In the genomic region with DNA sequence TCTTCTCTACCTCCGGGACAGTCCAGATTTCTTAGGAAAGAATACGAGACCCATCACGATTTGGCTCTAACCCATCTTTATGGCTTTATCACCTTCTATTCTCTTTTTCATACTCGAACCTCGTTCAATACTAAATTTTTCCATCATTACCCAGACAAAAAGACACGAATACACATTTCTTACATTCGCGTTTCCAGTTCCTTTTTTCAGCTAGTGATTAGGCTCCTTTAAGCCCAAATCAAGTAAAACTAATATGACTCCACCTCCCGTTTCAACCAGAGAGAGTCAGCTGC, we compare ENCODE assay signal across 8 cellular contexts. TPM values are rescaled to one million over a fixed set of nuclear protein-coding genes. Genes with fewer than 3 reads are reported as not detected.
DNase-seq lines count a peak whose midpoint lies in the region; ATAC-seq and TF ChIP-seq lines count a peak whose summit lies in the region.

No MANE protein-coding gene starts in this region.

- CTCF ChIA-PET in WTC11 (lab: Charles Lee) = interaction anchor here (0.6 to 1.3 kb wide), 3 partner anchors 28 to 78 kb away, joined by 4 to 7 read pairs (median 5); a partner anchor contains a TSS

- no peak for DNase-seq in GM13977 (ENCODE audit: low spot score)
- DNase-seq in WTC11 (ENCODE audit: low spot score) = no peak
- DNase-seq in NCI-H510A treated with DMSO at 0.1 percent for 48 hours (lab: John Stamatoyannopoulos, UW) = no peak
- no peak for DNase-seq in OCI-M1 (lab: John Stamatoyannopoulos, UW)

- no peaks in the 10 kb centered on the region for H3K9me3 Mint-ChIP-seq in WTC11

- no peaks in the 10 kb centered on the region for H3K27me3 ChIP-seq in gastroesophageal sphincter
- no peaks in the 10 kb centered on the region for H3K27me3 ChIP-seq in skeletal muscle tissue (ENCODE audit: control insufficient read depth in 3 of 3, insufficient read depth in 3 of 3, low read length in 3 of 3)

- 0 to 1% methylated on average over 3 to 8 of the region's 9 CpGs for WGBS in gastroesophageal sphincter (ENCODE audit: low coverage in 1 of 2), 2 donors

- peak overlapping the region; percentile 96 for H3K27ac Mint-ChIP-seq in WTC11

- H3K4me3 ChIP-seq in gastroesophageal sphincter (peak overlapping the region; percentile 69 to 72), skeletal muscle tissue (ENCODE audit: low read length in 3 of 3) (peak overlapping the region; percentile 98 to 99 (median 99))

- peak overlapping the region; percentile 86 for H3K4me3 Mint-ChIP-seq in WTC11

- H3K27me3 Mint-ChIP-seq in WTC11 (ENCODE audit: low read depth) = no peaks in the 10 kb centered on the region

- no peak for TF ChIP-seq EP300 in gastroesophageal sphincter (IDR thresholded peaks at IDR 0.05)

- peak; percentile 25 for TF ChIP-seq CTCF in GM13977 (IDR thresholded peaks at IDR 0.05; ENCODE audit: extremely low read depth, insufficient read depth, missing control alignments)
- TF ChIP-seq CTCF in WTC11 (IDR thresholded peaks at IDR 0.05) = no peak
- TF ChIP-seq CTCF in gastroesophageal sphincter (IDR thresholded peaks at IDR 0.05) = no peak

- H3K9me3 ChIP-seq in gastroesophageal sphincter (no peaks in the 10 kb centered on the region), skeletal muscle tissue (ENCODE audit: control insufficient read depth in 3 of 3, low read length in 3 of 3) (no peaks in the 10 kb centered on the region)

- peaks cover 24% of the 10 kb centered on the region for H3K36me3 Mint-ChIP-seq in WTC11

- H3K36me3 ChIP-seq in gastroesophageal sphincter (peaks cover 0 to 31% of the 10 kb centered on the region in 2 donors), skeletal muscle tissue (ENCODE audit: control insufficient read depth in 3 of 3, insufficient read depth in 3 of 3, low read length in 3 of 3) (peaks cover 6 to 17% (median 9%) of the 10 kb centered on the region in 3 donors)

- H3K9ac ChIP-seq in skeletal muscle tissue (ENCODE audit: low read depth in 1 of 3, low read length in 3 of 3) = peak overlapping the region; percentile 86 to 96 (median 93)

- POLR2A ChIA-PET in WTC11 (lab: Charles Lee) = interaction anchor here (0.6 to 2.5 kb wide), 11 partner anchors 7 to 185 kb away, joined by 3 to 44 read pairs (median 5); a partner anchor contains a TSS

- no peak for TF ChIP-seq POLR2A in gastroesophageal sphincter (IDR thresholded peaks at IDR 0.05)

- H3K4me1 ChIP-seq in gastroesophageal sphincter (peaks cover 0 to 24% (median 3%) of the 10 kb centered on the region in 3 donors), skeletal muscle tissue (ENCODE audit: control insufficient read depth in 3 of 3, insufficient read depth in 3 of 3, low read length in 3 of 3) (peaks cover 7 to 16% (median 15%) of the 10 kb centered on the region in 3 donors)

- H3K4me1 Mint-ChIP-seq in WTC11 = peaks cover 12% of the 10 kb centered on the region; the same call in 1 of the 2 replicates

- H3K27ac ChIP-seq in gastroesophageal sphincter (peak overlapping the region; percentile 39 to 89 (median 84)), skeletal muscle tissue (ENCODE audit: low read depth, low read length) (peak overlapping the region; percentile 58)

- in situ Hi-C loops in GM13977 (cut with MboI; ENCODE audit: low pct_unique_long_range_greater_than_20kb, low sequenced_read_pairs, unreplicated experiment) = no loop called here

- ATAC-seq in WTC11 = no peak
- ATAC-seq in gastroesophageal sphincter = no peak
- ATAC-seq in HG03520 (IDR thresholded peaks at IDR 0.05; ENCODE audit: unreplicated experiment) = no peak
- ATAC-seq in HG03108 (IDR thresholded peaks at IDR 0.05; ENCODE audit: unreplicated experiment) = no peak

TF ChIP-seq in WTC11, 78 proteins besides CTCF, POLR2A, EP300 and RAD21 (continues in another document):
- TF ChIP-seq ZNF416 (CRISPR knock-in tag; IDR thresholded peaks at IDR 0.05) = no peak
- TF ChIP-seq FOXP1 (CRISPR knock-in tag; IDR thresholded peaks at IDR 0.05; ENCODE audit: borderline replicate concordance) = no peak
- TF ChIP-seq ZNF121 (CRISPR knock-in tag; IDR thresholded peaks at IDR 0.05) = no peak
- TF ChIP-seq, protein P1, sequence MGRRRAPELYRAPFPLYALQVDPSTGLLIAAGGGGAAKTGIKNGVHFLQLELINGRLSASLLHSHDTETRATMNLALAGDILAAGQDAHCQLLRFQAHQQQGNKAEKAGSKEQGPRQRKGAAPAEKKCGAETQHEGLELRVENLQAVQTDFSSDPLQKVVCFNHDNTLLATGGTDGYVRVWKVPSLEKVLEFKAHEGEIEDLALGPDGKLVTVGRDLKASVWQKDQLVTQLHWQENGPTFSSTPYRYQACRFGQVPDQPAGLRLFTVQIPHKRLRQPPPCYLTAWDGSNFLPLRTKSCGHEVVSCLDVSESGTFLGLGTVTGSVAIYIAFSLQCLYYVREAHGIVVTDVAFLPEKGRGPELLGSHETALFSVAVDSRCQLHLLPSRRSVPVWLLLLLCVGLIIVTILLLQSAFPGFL (CRISPR knock-in tag; IDR thresholded peaks at IDR 0.05; ENCODE audit: borderline replicate concordance) = no peak
- TF ChIP-seq ZNF219 (CRISPR knock-in tag; IDR thresholded peaks at IDR 0.05; ENCODE audit: borderline replicate concordance) = no peak
- TF ChIP-seq, protein P2, sequence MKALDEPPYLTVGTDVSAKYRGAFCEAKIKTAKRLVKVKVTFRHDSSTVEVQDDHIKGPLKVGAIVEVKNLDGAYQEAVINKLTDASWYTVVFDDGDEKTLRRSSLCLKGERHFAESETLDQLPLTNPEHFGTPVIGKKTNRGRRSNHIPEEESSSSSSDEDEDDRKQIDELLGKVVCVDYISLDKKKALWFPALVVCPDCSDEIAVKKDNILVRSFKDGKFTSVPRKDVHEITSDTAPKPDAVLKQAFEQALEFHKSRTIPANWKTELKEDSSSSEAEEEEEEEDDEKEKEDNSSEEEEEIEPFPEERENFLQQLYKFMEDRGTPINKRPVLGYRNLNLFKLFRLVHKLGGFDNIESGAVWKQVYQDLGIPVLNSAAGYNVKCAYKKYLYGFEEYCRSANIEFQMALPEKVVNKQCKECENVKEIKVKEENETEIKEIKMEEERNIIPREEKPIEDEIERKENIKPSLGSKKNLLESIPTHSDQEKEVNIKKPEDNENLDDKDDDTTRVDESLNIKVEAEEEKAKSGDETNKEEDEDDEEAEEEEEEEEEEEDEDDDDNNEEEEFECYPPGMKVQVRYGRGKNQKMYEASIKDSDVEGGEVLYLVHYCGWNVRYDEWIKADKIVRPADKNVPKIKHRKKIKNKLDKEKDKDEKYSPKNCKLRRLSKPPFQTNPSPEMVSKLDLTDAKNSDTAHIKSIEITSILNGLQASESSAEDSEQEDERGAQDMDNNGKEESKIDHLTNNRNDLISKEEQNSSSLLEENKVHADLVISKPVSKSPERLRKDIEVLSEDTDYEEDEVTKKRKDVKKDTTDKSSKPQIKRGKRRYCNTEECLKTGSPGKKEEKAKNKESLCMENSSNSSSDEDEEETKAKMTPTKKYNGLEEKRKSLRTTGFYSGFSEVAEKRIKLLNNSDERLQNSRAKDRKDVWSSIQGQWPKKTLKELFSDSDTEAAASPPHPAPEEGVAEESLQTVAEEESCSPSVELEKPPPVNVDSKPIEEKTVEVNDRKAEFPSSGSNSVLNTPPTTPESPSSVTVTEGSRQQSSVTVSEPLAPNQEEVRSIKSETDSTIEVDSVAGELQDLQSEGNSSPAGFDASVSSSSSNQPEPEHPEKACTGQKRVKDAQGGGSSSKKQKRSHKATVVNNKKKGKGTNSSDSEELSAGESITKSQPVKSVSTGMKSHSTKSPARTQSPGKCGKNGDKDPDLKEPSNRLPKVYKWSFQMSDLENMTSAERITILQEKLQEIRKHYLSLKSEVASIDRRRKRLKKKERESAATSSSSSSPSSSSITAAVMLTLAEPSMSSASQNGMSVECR (CRISPR knock-in tag; IDR thresholded peaks at IDR 0.05; ENCODE audit: borderline replicate concordance) = no peak
- no peak for TF ChIP-seq ESRRA (CRISPR knock-in tag; IDR thresholded peaks at IDR 0.05; ENCODE audit: borderline replicate concordance)
- TF ChIP-seq SOX15 (CRISPR knock-in tag; IDR thresholded peaks at IDR 0.05) = no peak
- TF ChIP-seq, protein P3, sequence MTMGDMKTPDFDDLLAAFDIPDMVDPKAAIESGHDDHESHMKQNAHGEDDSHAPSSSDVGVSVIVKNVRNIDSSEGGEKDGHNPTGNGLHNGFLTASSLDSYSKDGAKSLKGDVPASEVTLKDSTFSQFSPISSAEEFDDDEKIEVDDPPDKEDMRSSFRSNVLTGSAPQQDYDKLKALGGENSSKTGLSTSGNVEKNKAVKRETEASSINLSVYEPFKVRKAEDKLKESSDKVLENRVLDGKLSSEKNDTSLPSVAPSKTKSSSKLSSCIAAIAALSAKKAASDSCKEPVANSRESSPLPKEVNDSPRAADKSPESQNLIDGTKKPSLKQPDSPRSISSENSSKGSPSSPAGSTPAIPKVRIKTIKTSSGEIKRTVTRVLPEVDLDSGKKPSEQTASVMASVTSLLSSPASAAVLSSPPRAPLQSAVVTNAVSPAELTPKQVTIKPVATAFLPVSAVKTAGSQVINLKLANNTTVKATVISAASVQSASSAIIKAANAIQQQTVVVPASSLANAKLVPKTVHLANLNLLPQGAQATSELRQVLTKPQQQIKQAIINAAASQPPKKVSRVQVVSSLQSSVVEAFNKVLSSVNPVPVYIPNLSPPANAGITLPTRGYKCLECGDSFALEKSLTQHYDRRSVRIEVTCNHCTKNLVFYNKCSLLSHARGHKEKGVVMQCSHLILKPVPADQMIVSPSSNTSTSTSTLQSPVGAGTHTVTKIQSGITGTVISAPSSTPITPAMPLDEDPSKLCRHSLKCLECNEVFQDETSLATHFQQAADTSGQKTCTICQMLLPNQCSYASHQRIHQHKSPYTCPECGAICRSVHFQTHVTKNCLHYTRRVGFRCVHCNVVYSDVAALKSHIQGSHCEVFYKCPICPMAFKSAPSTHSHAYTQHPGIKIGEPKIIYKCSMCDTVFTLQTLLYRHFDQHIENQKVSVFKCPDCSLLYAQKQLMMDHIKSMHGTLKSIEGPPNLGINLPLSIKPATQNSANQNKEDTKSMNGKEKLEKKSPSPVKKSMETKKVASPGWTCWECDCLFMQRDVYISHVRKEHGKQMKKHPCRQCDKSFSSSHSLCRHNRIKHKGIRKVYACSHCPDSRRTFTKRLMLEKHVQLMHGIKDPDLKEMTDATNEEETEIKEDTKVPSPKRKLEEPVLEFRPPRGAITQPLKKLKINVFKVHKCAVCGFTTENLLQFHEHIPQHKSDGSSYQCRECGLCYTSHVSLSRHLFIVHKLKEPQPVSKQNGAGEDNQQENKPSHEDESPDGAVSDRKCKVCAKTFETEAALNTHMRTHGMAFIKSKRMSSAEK (CRISPR knock-in tag; IDR thresholded peaks at IDR 0.05; ENCODE audit: borderline replicate concordance) = no peak

RNA-seq across cellular contexts. Expression of a gene that starts 0.5 kb away (rescaled TPM):
- total RNA-seq in WTC11 (2021) = 8.2 to 9.6 TPM (median 9.0 TPM) in 3 replicates
- total RNA-seq in gastroesophageal sphincter = 10 to 100 TPM in 2 of 4 donors, 1 to 10 TPM in 2; 7.4 to 10.9 (median 9.8) TPM
- total RNA-seq in skeletal muscle tissue = 20.4 TPM

RNA-seq across cellular contexts. Expression of a gene that starts 7.5 kb away (rescaled TPM):
- total RNA-seq in WTC11 (2021) (36.0 to 38.3 TPM (median 37.5 TPM) in 3 replicates), gastroesophageal sphincter (10 to 100 TPM; 50.6 to 70.7 (median 68.7) TPM), skeletal muscle tissue (35.5 TPM)

RNA-seq across cellular contexts. Expression of a gene that starts 18.7 kb away (rescaled TPM):
- 6.3 to 7.8 TPM (median 7.3 TPM) in 3 replicates for total RNA-seq in WTC11 (2021)
- 10 to 100 TPM in 2 of 4 donors, 1 to 10 TPM in 2; 9.2 to 14.0 (median 10.8) TPM for total RNA-seq in gastroesophageal sphincter
- 3.7 TPM for total RNA-seq in skeletal muscle tissue

RNA-seq across cellular contexts. Expression of a gene that starts 28.2 kb away (rescaled TPM):
- 38.1 to 42.9 TPM (median 41.1 TPM) in 3 replicates for total RNA-seq in WTC11 (2021)
- 100 to 1,000 TPM in 1 of 4 donors, 10 to 100 TPM in 3; 61.2 to 139 (median 82.9) TPM for total RNA-seq in gastroesophageal sphincter
- 55.8 TPM for total RNA-seq in skeletal muscle tissue
